1 cellular context compared by ENCODE assay signal in genomic region chr19:45994456-45994988, GRCh38.
TF ChIP-seq lines count a peak whose summit lies in the region.

No MANE protein-coding gene starts in this region.

TF ChIP-seq in HEK293, 187 proteins besides CTCF, POLR2A, EP300 and RAD21 (continued from another document):
- TF ChIP-seq, protein P1, sequence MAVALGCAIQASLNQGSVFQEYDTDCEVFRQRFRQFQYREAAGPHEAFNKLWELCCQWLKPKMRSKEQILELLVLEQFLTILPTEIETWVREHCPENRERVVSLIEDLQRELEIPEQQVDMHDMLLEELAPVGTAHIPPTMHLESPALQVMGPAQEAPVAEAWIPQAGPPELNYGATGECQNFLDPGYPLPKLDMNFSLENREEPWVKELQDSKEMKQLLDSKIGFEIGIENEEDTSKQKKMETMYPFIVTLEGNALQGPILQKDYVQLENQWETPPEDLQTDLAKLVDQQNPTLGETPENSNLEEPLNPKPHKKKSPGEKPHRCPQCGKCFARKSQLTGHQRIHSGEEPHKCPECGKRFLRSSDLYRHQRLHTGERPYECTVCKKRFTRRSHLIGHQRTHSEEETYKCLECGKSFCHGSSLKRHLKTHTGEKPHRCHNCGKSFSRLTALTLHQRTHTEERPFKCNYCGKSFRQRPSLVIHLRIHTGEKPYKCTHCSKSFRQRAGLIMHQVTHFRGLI (tag by site-specific recombination; IDR thresholded peaks at IDR 0.05) = no peak
- TF ChIP-seq, protein P2, sequence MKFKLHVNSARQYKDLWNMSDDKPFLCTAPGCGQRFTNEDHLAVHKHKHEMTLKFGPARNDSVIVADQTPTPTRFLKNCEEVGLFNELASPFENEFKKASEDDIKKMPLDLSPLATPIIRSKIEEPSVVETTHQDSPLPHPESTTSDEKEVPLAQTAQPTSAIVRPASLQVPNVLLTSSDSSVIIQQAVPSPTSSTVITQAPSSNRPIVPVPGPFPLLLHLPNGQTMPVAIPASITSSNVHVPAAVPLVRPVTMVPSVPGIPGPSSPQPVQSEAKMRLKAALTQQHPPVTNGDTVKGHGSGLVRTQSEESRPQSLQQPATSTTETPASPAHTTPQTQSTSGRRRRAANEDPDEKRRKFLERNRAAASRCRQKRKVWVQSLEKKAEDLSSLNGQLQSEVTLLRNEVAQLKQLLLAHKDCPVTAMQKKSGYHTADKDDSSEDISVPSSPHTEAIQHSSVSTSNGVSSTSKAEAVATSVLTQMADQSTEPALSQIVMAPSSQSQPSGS (tag by site-specific recombination; IDR thresholded peaks at IDR 0.05; ENCODE audit: low read depth) = no peak
- TF ChIP-seq GLI4 (tag by site-specific recombination; IDR thresholded peaks at IDR 0.05) (no peak), ZBTB49 (tag by site-specific recombination; IDR thresholded peaks at IDR 0.05; ENCODE audit: low read depth) (no peak), ZSCAN30 (tag by site-specific recombination; IDR thresholded peaks at IDR 0.05) (peak; percentile 62; the same call in 1 of the 2 replicates), ZNF239 (tag by site-specific recombination; IDR thresholded peaks at IDR 0.05) (no peak), HOXD13 (CRISPR knock-in tag; IDR thresholded peaks at IDR 0.05; ENCODE audit: borderline replicate concordance) (no peak), PRDM10 (tag by site-specific recombination; IDR thresholded peaks at IDR 0.05) (peak; percentile 98)
TF ChIP-seq in HEK293: peak in this region for 9.
